14 cellular contexts compared by ENCODE assay signal in the genomic region with DNA sequence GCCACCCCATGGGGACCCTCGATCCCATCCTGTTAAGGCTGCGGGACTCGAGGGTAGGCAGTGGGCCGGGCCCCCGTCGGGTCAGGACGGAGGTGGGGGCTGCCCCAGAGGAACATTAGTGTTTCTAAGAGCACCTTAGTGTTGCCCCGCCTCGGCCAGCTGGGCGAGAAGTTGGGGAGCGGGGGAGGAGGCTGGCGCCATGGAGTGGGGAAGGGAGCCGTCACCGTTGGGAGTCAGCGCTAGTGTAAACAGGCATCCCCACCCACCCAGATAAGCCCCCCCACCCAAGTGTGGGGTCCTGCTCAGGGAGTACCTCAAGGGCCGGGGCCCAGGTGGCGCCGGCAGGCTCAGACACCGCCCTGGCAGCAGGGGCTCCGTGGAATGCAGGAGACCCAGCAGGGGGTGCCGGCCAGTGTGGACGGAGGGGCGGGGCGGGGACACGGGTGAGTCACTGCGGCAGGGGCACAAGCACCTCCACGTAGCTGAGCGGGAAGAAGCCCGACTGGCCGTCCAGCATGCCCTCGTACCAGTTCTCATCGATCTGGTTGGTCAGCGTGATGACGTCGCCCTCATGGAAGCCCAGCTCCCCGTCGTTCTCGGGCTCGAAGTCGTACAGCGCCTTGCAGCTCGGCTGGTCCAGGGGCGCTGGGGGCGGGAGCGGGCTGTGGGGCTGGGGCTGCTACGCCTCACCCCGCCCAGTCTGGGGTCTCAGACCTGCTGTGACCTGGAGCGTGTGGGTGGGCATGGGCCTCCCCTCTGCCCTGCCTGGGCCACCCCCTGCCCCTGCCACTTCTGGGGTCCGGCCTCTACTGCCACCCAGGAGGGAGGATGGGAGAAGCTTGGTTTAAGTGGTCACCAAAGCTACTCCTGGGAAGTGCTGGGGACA. TPM values are rescaled to one million over a fixed set of nuclear protein-coding genes. Genes with fewer than 3 reads are reported as not detected.
DNase-seq lines count a peak whose midpoint lies in the region; ATAC-seq and TF ChIP-seq lines count a peak whose summit lies in the region.
"Had no signal": no experiment of that assay in that cellular context is flagged by ENCODE, and none has a peak within 500 bp of the region (broad histone marks: within the 10 kb centered on the region; RNA-seq: fewer than 3 reads in every experiment).

No MANE protein-coding gene starts in this region.

- peaks cover 4% of the 10 kb centered on the region for H3K27me3 Mint-ChIP-seq in HFFc6 (ENCODE audit: insufficient read depth)
- H3K27me3 Mint-ChIP-seq: activated CD4-positive, alpha-beta T cell treated with anti-CD3 and anti-CD28 coated beads for 36 hours; activated naive CD4-positive, alpha-beta T cell treated with anti-CD3 and anti-CD28 coated beads, Interleukin-2, amount 50 U/mL, for 24 hours had no signal

- no peaks in the 10 kb centered on the region for H3K36me3 Mint-ChIP-seq in HFFc6 (ENCODE audit: low read depth)

- TF ChIP-seq CTCF in cardiac muscle cell (IDR thresholded peaks at IDR 0.05; ENCODE audit: low read depth, low read length) = no peak
- no peak for TF ChIP-seq CTCF in brain microvascular endothelial cell (IDR thresholded peaks at IDR 0.05; ENCODE audit: low read depth, low read length, missing control alignments)
- no peak for TF ChIP-seq CTCF in lower lobe of right lung (IDR thresholded peaks at IDR 0.05)
- no peak for TF ChIP-seq CTCF in HFFc6 (IDR thresholded peaks at IDR 0.05)

- DNase-seq in cardiac muscle cell (ENCODE audit: low read depth in 1 of 2, low spot score in 1 of 2) (no peak), Right ventricle myocardium superior (no peak), brain microvascular endothelial cell (peak; percentile 12), lower lobe of right lung (peak; percentile 48), HFFc6 (no peak)
- DNase-seq: activated CD4-positive, alpha-beta T cell treated with anti-CD3 and anti-CD28 coated beads for 36 hours; CD8-positive, alpha-beta T cell; kidney glomerular epithelial cell; NK-92 treated with Interleukin-12 subunit alpha and Interleukin-12 subunit beta, amount 100 ng/mL, for 24 hours had no signal

- H3K27ac ChIP-seq in cardiac muscle cell (peak overlapping the region; percentile 55), brain microvascular endothelial cell (no peak overlapping the region), lower lobe of right lung (no peak overlapping the region), urinary bladder (ENCODE audit: low read depth) (peak overlapping the region; percentile 44)

- no peaks in the 10 kb centered on the region for H3K9me3 Mint-ChIP-seq in HFFc6
- H3K9me3 Mint-ChIP-seq: activated naive CD4-positive, alpha-beta T cell treated with anti-CD3 and anti-CD28 coated beads, Interleukin-2, amount 50 U/mL, for 24 hours; CD8-positive, alpha-beta T cell had no signal

- no peaks in the 10 kb centered on the region for H3K4me1 Mint-ChIP-seq in HFFc6 (ENCODE audit: low read depth)
- H3K4me1 Mint-ChIP-seq: activated CD4-positive, alpha-beta T cell treated with anti-CD3 and anti-CD28 coated beads for 36 hours; activated naive CD4-positive, alpha-beta T cell treated with anti-CD3 and anti-CD28 coated beads, Interleukin-2, amount 50 U/mL, for 24 hours had no signal

- H3K36me3 ChIP-seq in cardiac muscle cell (peaks cover 27% of the 10 kb centered on the region), brain microvascular endothelial cell (replicated peaks) (peaks cover 64% of the 10 kb centered on the region), lower lobe of right lung (peaks cover 85% of the 10 kb centered on the region), urinary bladder (ENCODE audit: insufficient read depth) (peaks cover 3% of the 10 kb centered on the region)

- no peak overlapping the region for H3K27ac Mint-ChIP-seq in HFFc6
- H3K27ac Mint-ChIP-seq: activated CD4-positive, alpha-beta T cell treated with anti-CD3 and anti-CD28 coated beads for 36 hours; activated naive CD4-positive, alpha-beta T cell treated with anti-CD3 and anti-CD28 coated beads, Interleukin-2, amount 50 U/mL, for 24 hours had no signal

- no peaks in the 10 kb centered on the region for H3K27me3 ChIP-seq in cardiac muscle cell
- no peaks in the 10 kb centered on the region for H3K27me3 ChIP-seq in brain microvascular endothelial cell (replicated peaks)
- no peaks in the 10 kb centered on the region for H3K27me3 ChIP-seq in lower lobe of right lung (ENCODE audit: low read depth)

- intact Hi-C loops in Right ventricle myocardium superior (cut with DNase I) = no loop called here
- intact Hi-C loops in lower lobe of right lung (cut with DNase I) = no loop called here

- H3K4me1 ChIP-seq in cardiac muscle cell (ENCODE audit: low read depth) (no peaks in the 10 kb centered on the region), lower lobe of right lung (no peaks in the 10 kb centered on the region), urinary bladder (ENCODE audit: insufficient read depth) (no peaks in the 10 kb centered on the region)

- H3K4me3 ChIP-seq in cardiac muscle cell = no peak overlapping the region
- no peak overlapping the region for H3K4me3 ChIP-seq in brain microvascular endothelial cell (ENCODE audit: low read depth, low read length)
- H3K4me3 ChIP-seq in lower lobe of right lung = no peak overlapping the region
- H3K4me3 ChIP-seq in urinary bladder (ENCODE audit: low read depth, low read length) = no peak overlapping the region

- in situ Hi-C loops in brain microvascular endothelial cell (cut with HindIII; ENCODE audit: low pct_ligation_motif_present, low sequenced_read_pairs) = no loop called here

- 74% methylated on average over 49 of the region's 49 CpGs for WGBS in urinary bladder

- no peak overlapping the region for H3K4me3 Mint-ChIP-seq in HFFc6
- H3K4me3 Mint-ChIP-seq: activated CD4-positive, alpha-beta T cell treated with anti-CD3 and anti-CD28 coated beads for 36 hours; activated naive CD4-positive, alpha-beta T cell treated with anti-CD3 and anti-CD28 coated beads, Interleukin-2, amount 50 U/mL, for 24 hours; CD8-positive, alpha-beta T cell had no signal

- ATAC-seq in Right ventricle myocardium superior (ENCODE audit: poor library complexity) (no peak), lower lobe of right lung (peak in 1 of 2 donors; percentile 4), GM21723 (IDR thresholded peaks at IDR 0.05; ENCODE audit: unreplicated experiment) (no peak), GM21367 (IDR thresholded peaks at IDR 0.05; ENCODE audit: unreplicated experiment) (no peak)
- ATAC-seq: activated CD4-positive, alpha-beta T cell treated with anti-CD3 and anti-CD28 coated beads for 36 hours; CD8-positive, alpha-beta T cell had no signal

- no peaks in the 10 kb centered on the region for H3K9me3 ChIP-seq in cardiac muscle cell (ENCODE audit: low read depth)
- H3K9me3 ChIP-seq in lower lobe of right lung = no peaks in the 10 kb centered on the region

RNA-seq across cellular contexts. Expression of a gene that starts 18.0 kb away (rescaled TPM):
- total RNA-seq in cardiac muscle cell (14.4 and 19.8 TPM in 2 replicates), Right ventricle myocardium superior (16.6 TPM), lower lobe of right lung (41.2 TPM), urinary bladder (7.2 TPM)
- polyA plus RNA-seq in cardiac muscle cell (19.2 and 24.3 TPM in 2 replicates), urinary bladder (24.5 TPM)
- 10 to 100 TPM; 11.7 to 15.0 (median 12.1) TPM for total RNA-seq in HFFc6 (2021; fragmentation: NEBNext Ultra II Directional; extraction: Animal tissue kit (Norgen Biotek cat#: 25700))

RNA-seq across cellular contexts. Expression of a gene that starts 22.8 kb away (rescaled TPM):
- 12.3 and 18.0 TPM in 2 replicates for total RNA-seq in cardiac muscle cell
- polyA plus RNA-seq in cardiac muscle cell = 18.7 and 20.3 TPM in 2 replicates
- 1.6 TPM for total RNA-seq in Right ventricle myocardium superior
- total RNA-seq in lower lobe of right lung = 11.8 TPM
- 14.4 TPM for total RNA-seq in urinary bladder
- 12.4 TPM for polyA plus RNA-seq in urinary bladder
- 1 to 10 TPM in 4 of 6 experiments, under 1 TPM in 2; 0.24 to 2.7 (median 1.9) TPM for total RNA-seq in HFFc6 (2021; fragmentation: NEBNext Ultra II Directional; extraction: Animal tissue kit (Norgen Biotek cat#: 25700))

RNA-seq across cellular contexts. Expression of a gene that starts 39.0 kb away (rescaled TPM):
- total RNA-seq in cardiac muscle cell (87.2 and 97.9 TPM in 2 replicates), Right ventricle myocardium superior (18.6 TPM), lower lobe of right lung (44.3 TPM), urinary bladder (18.6 TPM)
- polyA plus RNA-seq in cardiac muscle cell (92.6 and 92.8 TPM in 2 replicates), urinary bladder (88.3 TPM)
- 100 to 1,000 TPM; 102 to 126 (median 110) TPM for total RNA-seq in HFFc6 (2021; fragmentation: NEBNext Ultra II Directional; extraction: Animal tissue kit (Norgen Biotek cat#: 25700))

RNA-seq across cellular contexts. Expression of a gene that starts 41.0 kb away (rescaled TPM):
- total RNA-seq in cardiac muscle cell (15.3 and 20.0 TPM in 2 replicates), Right ventricle myocardium superior (5.4 TPM), lower lobe of right lung (7.2 TPM), urinary bladder (9.0 TPM)
- polyA plus RNA-seq in cardiac muscle cell (19.7 and 38.9 TPM in 2 replicates), urinary bladder (7.0 TPM)
- total RNA-seq in HFFc6 (2021; fragmentation: NEBNext Ultra II Directional; extraction: Animal tissue kit (Norgen Biotek cat#: 25700)) = 10 to 100 TPM; 18.3 to 26.3 (median 24.4) TPM

RNA-seq across cellular contexts. Expression of a gene that starts 57.0 kb away (rescaled TPM):
- total RNA-seq in cardiac muscle cell (16.3 and 24.7 TPM in 2 replicates), Right ventricle myocardium superior (not detected), lower lobe of right lung (0.62 TPM), urinary bladder (1.6 TPM)
- polyA plus RNA-seq in cardiac muscle cell (18.5 and 23.2 TPM in 2 replicates), urinary bladder (0.49 TPM)
- total RNA-seq in HFFc6 (2021; fragmentation: NEBNext Ultra II Directional; extraction: Animal tissue kit (Norgen Biotek cat#: 25700)) = 10 to 100 TPM in 5 of 6 experiments, 1 to 10 TPM in 1; 9.2 to 15.2 (median 12.2) TPM
- total RNA-seq: MCF 10A had no signal

Comparison
In these comparisons a context has a peak if more than half of its experiments do, and no peak if none do; other contexts are left out.
1. DNase-seq: peak in brain microvascular endothelial cell (single experiment) and lower lobe of right lung (single experiment); none in cardiac muscle cell (0 of 2), Right ventricle myocardium superior (single experiment) and HFFc6 (single experiment).
2. H3K27ac ChIP-seq: peak in cardiac muscle cell (single experiment) and urinary bladder (single experiment); none in brain microvascular endothelial cell (single experiment) and lower lobe of right lung (single experiment).